ENCODE assay signal across 11 cellular contexts in genomic region chr1:220137006-220137794, GRCh38. TPM values are rescaled to one million over a fixed set of nuclear protein-coding genes. Genes with fewer than 3 reads are reported as not detected.
DNase-seq lines count a peak whose midpoint lies in the region; ATAC-seq lines count a peak whose summit lies in the region.
"Had no signal": no experiment of that assay in that cellular context is flagged by ENCODE, and none has a peak within 500 bp of the region (broad histone marks: within the 10 kb centered on the region; RNA-seq: fewer than 3 reads in every experiment).

No MANE protein-coding gene starts in this region.

- ATAC-seq in CD4-positive, CD25-positive, alpha-beta regulatory T cell (ENCODE audit: low read depth in 2 of 2): peak; percentile 34 to 40
- ATAC-seq in HG02981 (IDR thresholded peaks at IDR 0.05; ENCODE audit: unreplicated experiment): peak; percentile 71
- peak; percentile 95 for ATAC-seq in activated CD8-positive, alpha-beta T cell treated with anti-CD3 and anti-CD28 coated beads, Interleukin-2, amount 10 ng/mL, durations not matched to agents 7 days and 5 days
- no peak for ATAC-seq in GM18502 (IDR thresholded peaks at IDR 0.05; ENCODE audit: poor library complexity, unreplicated experiment)

- no peak overlapping the region for H3K4me3 Mint-ChIP-seq in CD4-positive, CD25-positive, alpha-beta regulatory T cell
- H3K4me3 Mint-ChIP-seq in activated CD8-positive, alpha-beta T cell treated with anti-CD3 and anti-CD28 coated beads, Interleukin-2, amount 10 ng/mL, durations not matched to agents 7 days and 5 days: no peak overlapping the region
- peak overlapping the region; percentile 41 to 64 (median 60) for H3K4me3 Mint-ChIP-seq in immature natural killer cell

- H3K4me1 ChIP-seq in CD4-positive, CD25-positive, alpha-beta regulatory T cell (ENCODE audit: control insufficient read depth, insufficient read depth, low read length, poor library complexity, severe bottlenecking): no peaks in the 10 kb centered on the region
- no peaks in the 10 kb centered on the region for H3K4me1 ChIP-seq in SJCRH30

- H3K36me3 ChIP-seq in CD4-positive, CD25-positive, alpha-beta regulatory T cell (ENCODE audit: control insufficient read depth, insufficient read depth, low read length): peaks cover 78% of the 10 kb centered on the region
- peaks cover 73% of the 10 kb centered on the region for H3K36me3 ChIP-seq in SJCRH30

- POLR2A ChIA-PET in activated CD8-positive, alpha-beta T cell treated with anti-CD3 and anti-CD28 coated beads, Interleukin-2, amount 10 ng/mL, durations not matched to agents 7 days and 5 days (lab: Charles Lee): interaction anchor here (0.6 kb wide), 1 partner anchor 63 kb away, joined by 3 read pairs; no protein-coding TSS in a partner anchor

- no peak overlapping the region for H3K27ac ChIP-seq in CD4-positive, CD25-positive, alpha-beta regulatory T cell (ENCODE audit: insufficient read depth, low read length, poor library complexity, severe bottlenecking)
- no peak overlapping the region for H3K27ac ChIP-seq in SJCRH30

- CTCF ChIA-PET in activated CD8-positive, alpha-beta T cell treated with anti-CD3 and anti-CD28 coated beads, Interleukin-2, amount 10 ng/mL, durations not matched to agents 7 days and 5 days (lab: Charles Lee): interaction anchor here (0.9 kb wide), 1 partner anchor 24 kb away, joined by 3 read pairs; no protein-coding TSS in a partner anchor

- no peaks in the 10 kb centered on the region for H3K27me3 Mint-ChIP-seq in CD4-positive, CD25-positive, alpha-beta regulatory T cell
- H3K27me3 Mint-ChIP-seq in activated CD8-positive, alpha-beta T cell treated with anti-CD3 and anti-CD28 coated beads, Interleukin-2, amount 10 ng/mL, durations not matched to agents 7 days and 5 days (ENCODE audit: low read depth): no peaks in the 10 kb centered on the region
- no peaks in the 10 kb centered on the region for H3K27me3 Mint-ChIP-seq in immature natural killer cell (ENCODE audit: low read depth in 3 of 3)

- H3K9me3 Mint-ChIP-seq in CD4-positive, CD25-positive, alpha-beta regulatory T cell: no peaks in the 10 kb centered on the region
- no peaks in the 10 kb centered on the region for H3K9me3 Mint-ChIP-seq in activated CD8-positive, alpha-beta T cell treated with anti-CD3 and anti-CD28 coated beads, Interleukin-2, amount 10 ng/mL, durations not matched to agents 7 days and 5 days (ENCODE audit: insufficient read depth)
- no peaks in the 10 kb centered on the region for H3K9me3 Mint-ChIP-seq in immature natural killer cell

- H3K4me3 ChIP-seq in CD4-positive, CD25-positive, alpha-beta regulatory T cell (ENCODE audit: low read depth, low read length): no peak overlapping the region
- H3K4me3 ChIP-seq in SJCRH30: no peak overlapping the region
- H3K4me3 ChIP-seq: MG63 had no signal

- H3K27ac Mint-ChIP-seq in CD4-positive, CD25-positive, alpha-beta regulatory T cell: peak overlapping the region in 2 of 3 donors; percentile 38 to 40
- peak overlapping the region; percentile 72 for H3K27ac Mint-ChIP-seq in activated CD8-positive, alpha-beta T cell treated with anti-CD3 and anti-CD28 coated beads, Interleukin-2, amount 10 ng/mL, durations not matched to agents 7 days and 5 days
- H3K27ac Mint-ChIP-seq in immature natural killer cell: peak overlapping the region; percentile 65 to 93 (median 81)

- peak in 1 of 3 donors; percentile 34 for DNase-seq in CD4-positive, CD25-positive, alpha-beta regulatory T cell
- peak; percentile 25 for DNase-seq in activated CD8-positive, alpha-beta T cell treated with anti-CD3 and anti-CD28 coated beads, Interleukin-2, amount 10 ng/mL, durations not matched to agents 7 days and 5 days
- DNase-seq in immature natural killer cell: peak; percentile 34 to 40 (median 40)
- DNase-seq in effector CD4-positive, alpha-beta T cell: no peak
- DNase-seq in inferior parietal cortex (ENCODE audit: extremely low spot score): no peak
- DNase-seq in SJCRH30: no peak
- DNase-seq: activated CD4-positive, alpha-beta T cell treated with anti-CD3 and anti-CD28 coated beads, Interleukin-2, amount 50 U/mL, for 4 hours; hypothalamus; MG63 had no signal

- peaks cover 52% of the 10 kb centered on the region for H3K36me3 Mint-ChIP-seq in CD4-positive, CD25-positive, alpha-beta regulatory T cell
- peaks cover 54% of the 10 kb centered on the region for H3K36me3 Mint-ChIP-seq in activated CD8-positive, alpha-beta T cell treated with anti-CD3 and anti-CD28 coated beads, Interleukin-2, amount 10 ng/mL, durations not matched to agents 7 days and 5 days (ENCODE audit: low read depth)
- H3K36me3 Mint-ChIP-seq in immature natural killer cell: peaks cover 38 to 49% (median 41%) of the 10 kb centered on the region in 3 donors

- no peaks in the 10 kb centered on the region for H3K9me3 ChIP-seq in CD4-positive, CD25-positive, alpha-beta regulatory T cell (ENCODE audit: control insufficient read depth in 2 of 2, low read length in 2 of 2)
- no peaks in the 10 kb centered on the region for H3K9me3 ChIP-seq in SJCRH30 (replicated peaks)
- H3K9me3 ChIP-seq: MG63 had no signal

- H3K4me1 Mint-ChIP-seq in CD4-positive, CD25-positive, alpha-beta regulatory T cell: peaks cover 1 to 8% (median 7%) of the 10 kb centered on the region in 4 donors
- H3K4me1 Mint-ChIP-seq in activated CD8-positive, alpha-beta T cell treated with anti-CD3 and anti-CD28 coated beads, Interleukin-2, amount 10 ng/mL, durations not matched to agents 7 days and 5 days (ENCODE audit: low read depth): peaks cover 10% of the 10 kb centered on the region
- peaks cover 14 to 24% of the 10 kb centered on the region in 2 donors for H3K4me1 Mint-ChIP-seq in immature natural killer cell

- H3K27me3 ChIP-seq in CD4-positive, CD25-positive, alpha-beta regulatory T cell (ENCODE audit: control insufficient read depth, insufficient read depth, low read length): no peaks in the 10 kb centered on the region
- no peaks in the 10 kb centered on the region for H3K27me3 ChIP-seq in SJCRH30
- H3K27me3 ChIP-seq: MG63 had no signal

RNA-seq across cellular contexts. Expression of gene IARS2, which starts 43.3 kb away (rescaled TPM):
- 26.7 TPM for total RNA-seq in CD4-positive, CD25-positive, alpha-beta regulatory T cell
- polyA plus RNA-seq in CD4-positive, CD25-positive, alpha-beta regulatory T cell: 10 to 100 TPM; 49.7 to 61.3 (median 55.2) TPM
- 10 to 100 TPM; 54.8 to 57.9 TPM for total RNA-seq in activated CD8-positive, alpha-beta T cell treated with anti-CD3 and anti-CD28 coated beads, Interleukin-2, amount 10 ng/mL, durations not matched to agents 7 days and 5 days
- 10 to 100 TPM; 44.9 to 76.8 (median 57.3) TPM for polyA plus RNA-seq in immature natural killer cell
- 107 and 115 TPM in 2 replicates for total RNA-seq in SJCRH30 (2014; rRNA removed; shearing (Covaris generic))

RNA-seq across cellular contexts. Expression of gene BPNT1, which starts 47.6 kb away (rescaled TPM):
- total RNA-seq in CD4-positive, CD25-positive, alpha-beta regulatory T cell: 7.7 TPM
- 10 to 100 TPM; 15.0 to 24.0 (median 16.0) TPM for polyA plus RNA-seq in CD4-positive, CD25-positive, alpha-beta regulatory T cell
- total RNA-seq in activated CD8-positive, alpha-beta T cell treated with anti-CD3 and anti-CD28 coated beads, Interleukin-2, amount 10 ng/mL, durations not matched to agents 7 days and 5 days: 10 to 100 TPM; 19.7 to 26.3 TPM
- 10 to 100 TPM; 13.9 to 19.0 (median 15.3) TPM for polyA plus RNA-seq in immature natural killer cell
- 46.5 and 48.3 TPM in 2 replicates for total RNA-seq in SJCRH30 (2014; rRNA removed; shearing (Covaris generic))

Comparison
In these comparisons a context has a peak if more than half of its experiments do, and no peak if none do; other contexts are left out.
1. DNase-seq: peak in activated CD8-positive, alpha-beta T cell treated with anti-CD3 and anti-CD28 coated beads, Interleukin-2, amount 10 ng/mL, durations not matched to agents 7 days and 5 days (single experiment) and immature natural killer cell (3 of 3); none in effector CD4-positive, alpha-beta T cell (single experiment), inferior parietal cortex (single experiment) and SJCRH30 (0 of 2).
2. H3K4me3 Mint-ChIP-seq: peak in immature natural killer cell (5 of 5); none in CD4-positive, CD25-positive, alpha-beta regulatory T cell (0 of 4) and activated CD8-positive, alpha-beta T cell treated with anti-CD3 and anti-CD28 coated beads, Interleukin-2, amount 10 ng/mL, durations not matched to agents 7 days and 5 days (single experiment).
3. Peak in every context shown above with its lines, with median percentiles within 50 percentile points of each other: H3K27ac Mint-ChIP-seq.